9 cellular contexts compared by ENCODE assay signal in the genomic region with DNA sequence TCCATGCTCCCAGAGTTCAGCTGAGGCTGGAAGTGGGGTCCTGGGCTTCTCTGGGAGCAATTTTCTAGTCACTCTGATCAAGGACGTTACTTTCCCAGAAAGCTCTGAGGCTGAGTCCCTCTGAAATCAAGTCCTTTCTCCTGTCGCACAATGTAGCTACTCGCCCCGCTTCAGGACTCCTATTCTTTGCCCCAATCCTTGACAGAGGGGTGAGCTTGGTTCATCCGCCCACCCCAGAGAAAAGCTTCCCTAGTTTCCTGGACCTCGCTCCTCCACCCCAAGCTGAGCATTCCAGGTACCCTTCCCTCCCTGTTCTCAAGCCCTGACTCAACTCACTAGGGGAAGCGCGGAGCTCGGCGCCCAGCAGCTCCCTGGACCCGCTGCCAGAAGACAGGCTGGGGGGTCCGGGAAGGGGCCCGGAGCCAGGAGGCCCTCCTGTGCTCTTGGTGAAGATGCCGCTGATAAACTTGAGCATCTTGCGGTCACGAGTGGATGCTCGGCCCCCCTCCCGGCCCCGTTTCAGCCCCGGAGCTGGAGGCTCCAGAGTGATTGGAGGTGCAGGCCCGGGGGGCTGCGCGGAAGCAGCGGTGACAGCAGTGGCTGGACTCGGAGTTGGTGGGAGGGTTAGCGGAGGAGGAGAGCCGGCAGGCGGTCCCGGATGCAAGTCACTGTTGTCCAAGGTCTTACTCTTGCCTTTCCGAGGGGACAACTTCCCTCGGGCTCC. TPM values are rescaled to one million over a fixed set of nuclear protein-coding genes. Genes with fewer than 3 reads are reported as not detected.
A peak's percentile ranks its signal among the peaks of the same experiment; 100 is the strongest.
DNase-seq lines count a peak whose midpoint lies in the region; ATAC-seq and TF ChIP-seq lines count a peak whose summit lies in the region.
"Had no signal": no experiment of that assay in that cellular context is flagged by ENCODE, and none has a peak within 500 bp of the region (broad histone marks: within the 10 kb centered on the region; RNA-seq: fewer than 3 reads in every experiment).

No MANE protein-coding gene starts in this region.

- H3K9ac ChIP-seq in HUES64 (ENCODE audit: low read depth, low read length): no peak overlapping the region
- no peak overlapping the region for H3K9ac ChIP-seq in neuronal stem cell (ENCODE audit: low read depth, low read length, poor library complexity)

- H3K27ac Mint-ChIP-seq in CD8-positive, alpha-beta T cell: peak overlapping the region; percentile 69
- H3K27ac Mint-ChIP-seq in chondrocyte (ENCODE audit: unreplicated experiment): no peak overlapping the region

- no peak overlapping the region for H2BK5ac ChIP-seq in neuronal stem cell (ENCODE audit: low read length)

- H3K27me3 ChIP-seq in CD8-positive, alpha-beta T cell (ENCODE audit: insufficient read depth, low read length): no peaks in the 10 kb centered on the region
- peaks cover 99% of the 10 kb centered on the region for H3K27me3 ChIP-seq in HUES64 (ENCODE audit: insufficient read depth, low read length)
- H3K27me3 ChIP-seq in neuronal stem cell (ENCODE audit: control insufficient read depth in 3 of 3, insufficient read depth in 3 of 3, low read depth in 1 of 3, low read length in 3 of 3): peaks cover 3 to 91% (median 26%) of the 10 kb centered on the region in 3 experiments

- no peaks in the 10 kb centered on the region for H3K27me3 Mint-ChIP-seq in CD8-positive, alpha-beta T cell (ENCODE audit: low read depth)
- H3K27me3 Mint-ChIP-seq in chondrocyte (ENCODE audit: low read depth): peaks cover 46% of the 10 kb centered on the region

- peaks cover 22% of the 10 kb centered on the region for H3K4me1 ChIP-seq in CD8-positive, alpha-beta T cell (ENCODE audit: insufficient read depth, low read length)
- peaks cover 12% of the 10 kb centered on the region for H3K4me1 ChIP-seq in HUES64 (ENCODE audit: insufficient read depth, low read length)
- peaks cover 18 to 34% of the 10 kb centered on the region in 2 donors for H3K4me1 ChIP-seq in neuronal stem cell (ENCODE audit: control insufficient read depth in 2 of 2, insufficient read depth in 1 of 2, low read depth in 1 of 2, low read length in 2 of 2)

- TF ChIP-seq CTCF in CD8-positive, alpha-beta T cell (IDR thresholded peaks at IDR 0.05): no peak
- TF ChIP-seq CTCF in chondrocyte (IDR thresholded peaks at IDR 0.05): no peak

- POLR2A ChIA-PET in CD8-positive, alpha-beta T cell (lab: Charles Lee): no interaction called here

- peak overlapping the region; percentile 70 for H3K23ac ChIP-seq in neuronal stem cell (ENCODE audit: low read depth, low read length, poor library complexity)

- no peak overlapping the region for H3K4ac ChIP-seq in neuronal stem cell (ENCODE audit: low read length)

- H3K9me3 ChIP-seq in CD8-positive, alpha-beta T cell (ENCODE audit: low read length): no peaks in the 10 kb centered on the region
- H3K9me3 ChIP-seq in HUES64 (ENCODE audit: insufficient read depth, low read depth, low read length) (no peaks in the 10 kb centered on the region), neuronal stem cell (replicated peaks in 1 of 2; ENCODE audit: control insufficient read depth in 2 of 2, insufficient read depth in 1 of 2, low read depth in 1 of 2, low read length in 2 of 2) (peaks cover 0 to 4% of the 10 kb centered on the region in 2 donors)
- H3K9me3 ChIP-seq: body of pancreas had no signal

- peaks cover 65% of the 10 kb centered on the region for H3K36me3 Mint-ChIP-seq in CD8-positive, alpha-beta T cell
- no peaks in the 10 kb centered on the region for H3K36me3 Mint-ChIP-seq in chondrocyte (ENCODE audit: low read depth)

- no peak overlapping the region for H2BK12ac ChIP-seq in neuronal stem cell (ENCODE audit: low read length)

- no peak overlapping the region for H4K8ac ChIP-seq in neuronal stem cell (ENCODE audit: low read depth, low read length)

- peak overlapping the region; percentile 16 for H2AK5ac ChIP-seq in neuronal stem cell (ENCODE audit: low read depth, low read length)

- H3K79me1 ChIP-seq in neuronal stem cell (ENCODE audit: low read depth, low read length): no peaks in the 10 kb centered on the region

- peaks cover 35% of the 10 kb centered on the region for H3K4me1 Mint-ChIP-seq in CD8-positive, alpha-beta T cell (ENCODE audit: low read depth)
- H3K4me1 Mint-ChIP-seq in chondrocyte (ENCODE audit: low read depth): peaks cover 22% of the 10 kb centered on the region

- H4K91ac ChIP-seq in neuronal stem cell (ENCODE audit: low read depth, low read length, poor library complexity): no peak overlapping the region

- no peak for DNase-seq in CD8-positive, alpha-beta T cell
- DNase-seq in chondrocyte (ENCODE audit: low spot score) (peak; percentile 89), neuronal stem cell (ENCODE audit: low spot score) (no peak), superior temporal gyrus (ENCODE audit: extremely low spot score) (no peak), OCI-M1 (lab: John Stamatoyannopoulos, UW) (no peak)
- DNase-seq in activated naive CD4-positive, alpha-beta T cell treated with Interleukin-2 at 50 U/mL for 16 hours: no peak

- intact Hi-C loops in CD8-positive, alpha-beta T cell (cut with DNase I, micrococcal nuclease): no loop called here

- CTCF ChIA-PET in CD8-positive, alpha-beta T cell (lab: Charles Lee): interaction anchor here (0.7 to 1.5 kb wide), 2 partner anchors 9 kb away, joined by 3 read pairs; no protein-coding TSS in a partner anchor

- H3K18ac ChIP-seq in neuronal stem cell (ENCODE audit: low read length): no peak overlapping the region

- H2BK15ac ChIP-seq in neuronal stem cell (ENCODE audit: low read length): no peak overlapping the region

- H3K4me3 Mint-ChIP-seq in CD8-positive, alpha-beta T cell: no peak overlapping the region
- H3K4me3 Mint-ChIP-seq in chondrocyte (ENCODE audit: unreplicated experiment): peak overlapping the region; percentile 65

- H3K14ac ChIP-seq in neuronal stem cell (ENCODE audit: low read length): peak overlapping the region; percentile 66

- WGBS in HUES64: 2% methylated on average over 31 of the region's 31 CpGs
- WGBS in neuronal stem cell (ENCODE audit: extremely low coverage in 2 of 2, insufficient read length in 2 of 2, insufficient replicate concordance in 1 of 2), 2 donors: no CpG with 5 or more reads among the region's 31 CpGs

- H2BK120ac ChIP-seq in neuronal stem cell (ENCODE audit: low read depth, low read length): no peak overlapping the region

- peak overlapping the region; percentile 92 for H3K4me2 ChIP-seq in neuronal stem cell (ENCODE audit: insufficient read depth, low read length, poor library complexity, severe bottlenecking)

- peaks cover 46% of the 10 kb centered on the region for H3K36me3 ChIP-seq in CD8-positive, alpha-beta T cell (ENCODE audit: insufficient read depth, low read length)
- no peaks in the 10 kb centered on the region for H3K36me3 ChIP-seq in HUES64 (ENCODE audit: insufficient read depth, low read length)
- H3K36me3 ChIP-seq in neuronal stem cell (replicated peaks in 1 of 2; ENCODE audit: control insufficient read depth in 2 of 2, insufficient read depth in 2 of 2, low read length in 2 of 2): peaks cover 0 to 20% of the 10 kb centered on the region in 2 donors

- no peak for ATAC-seq in CD8-positive, alpha-beta T cell
- ATAC-seq in HG02642 (IDR thresholded peaks at IDR 0.05; ENCODE audit: poor library complexity, unreplicated experiment): no peak

- H3K27ac ChIP-seq in CD8-positive, alpha-beta T cell (ENCODE audit: low read depth, low read length): no peak overlapping the region
- H3K27ac ChIP-seq in HUES64 (ENCODE audit: low read depth, low read length) (no peak overlapping the region), neuronal stem cell (replicated peaks; ENCODE audit: low read length) (no peak overlapping the region)
- H3K27ac ChIP-seq: body of pancreas had no signal

- H3K9me3 Mint-ChIP-seq in CD8-positive, alpha-beta T cell: no peaks in the 10 kb centered on the region
- no peaks in the 10 kb centered on the region for H3K9me3 Mint-ChIP-seq in chondrocyte (ENCODE audit: low read depth)

- no peak overlapping the region for H3K4me3 ChIP-seq in CD8-positive, alpha-beta T cell (ENCODE audit: low read depth, low read length)
- H3K4me3 ChIP-seq in HUES64 (ENCODE audit: low read length) (peak overlapping the region; percentile 41), neuronal stem cell (ENCODE audit: low read length in 2 of 2) (peak overlapping the region in 1 of 2 donors; percentile 66)
- H3K4me3 ChIP-seq: body of pancreas had no signal

- peak overlapping the region; percentile 92 for H2AFZ ChIP-seq in neuronal stem cell (ENCODE audit: low read length)

RNA-seq across cellular contexts. Expression of a gene that starts 1.6 kb away (rescaled TPM):
- 10 to 100 TPM; 22.2 to 23.5 TPM for total RNA-seq in CD8-positive, alpha-beta T cell
- 1.0 TPM for polyA plus RNA-seq in HUES64 (2013, experiment 1 of 2)
- polyA plus RNA-seq in HUES64 (2013, experiment 2 of 2): 2.8 TPM
- total RNA-seq in chondrocyte: 1.9 to 3.1 TPM (median 1.9 TPM) in 3 replicates
- 4.2 TPM for polyA plus RNA-seq in neuronal stem cell (2013, experiment 1 of 2)
- polyA plus RNA-seq in neuronal stem cell (2013, experiment 2 of 2): 4.0 TPM

RNA-seq across cellular contexts. Expression of a gene that starts 7.9 kb away (rescaled TPM):
- total RNA-seq in CD8-positive, alpha-beta T cell: 1 to 10 TPM; 7.3 to 8.0 TPM
- polyA plus RNA-seq in HUES64 (2013, experiment 1 of 2): 9.3 TPM
- 15.3 TPM for polyA plus RNA-seq in HUES64 (2013, experiment 2 of 2)
- 21.2 to 29.3 TPM (median 21.5 TPM) in 3 replicates for total RNA-seq in chondrocyte
- 24.9 TPM for polyA plus RNA-seq in neuronal stem cell (2013, experiment 1 of 2)
- polyA plus RNA-seq in neuronal stem cell (2013, experiment 2 of 2): 25.4 TPM

RNA-seq across cellular contexts. Expression of a gene that starts 15.2 kb away (rescaled TPM):
- total RNA-seq in CD8-positive, alpha-beta T cell: 10 to 100 TPM in 1 of 2 experiments, 1 to 10 TPM in 1; 8.5 to 10.0 TPM
- 171 TPM for polyA plus RNA-seq in HUES64 (2013, experiment 1 of 2)
- polyA plus RNA-seq in HUES64 (2013, experiment 2 of 2): 146 TPM
- 136 to 140 TPM (median 139 TPM) in 3 replicates for total RNA-seq in chondrocyte
- 157 TPM for polyA plus RNA-seq in neuronal stem cell (2013, experiment 1 of 2)
- 144 TPM for polyA plus RNA-seq in neuronal stem cell (2013, experiment 2 of 2)

RNA-seq across cellular contexts. Expression of a gene that starts 18.0 kb away (rescaled TPM):
- total RNA-seq in CD8-positive, alpha-beta T cell: 10 to 100 TPM; 23.1 to 25.1 TPM
- 3.7 TPM for polyA plus RNA-seq in HUES64 (2013, experiment 1 of 2)
- 4.6 TPM for polyA plus RNA-seq in HUES64 (2013, experiment 2 of 2)
- total RNA-seq in chondrocyte: 17.3 to 22.1 TPM (median 21.8 TPM) in 3 replicates
- polyA plus RNA-seq in neuronal stem cell (2013, experiment 1 of 2): 14.0 TPM
- polyA plus RNA-seq in neuronal stem cell (2013, experiment 2 of 2): 14.6 TPM

RNA-seq across cellular contexts. Expression of a gene that starts 30.0 kb away (rescaled TPM):
- 1 to 10 TPM; 2.0 to 2.2 TPM for total RNA-seq in CD8-positive, alpha-beta T cell
- polyA plus RNA-seq in HUES64 (2013, experiment 1 of 2): 0.95 TPM
- polyA plus RNA-seq in HUES64 (2013, experiment 2 of 2): 1.2 TPM
- 2.1 to 3.2 TPM (median 2.3 TPM) in 3 replicates for total RNA-seq in chondrocyte
- polyA plus RNA-seq in neuronal stem cell (2013, experiment 1 of 2): 0.35 TPM
- 0.40 TPM for polyA plus RNA-seq in neuronal stem cell (2013, experiment 2 of 2)

Comparison
In these comparisons a context has a peak if more than half of its experiments do, and no peak if none do; other contexts are left out.
1. RNA of a gene that starts 15.2 kb away (total RNA-seq): 136 to 140 TPM in chondrocyte; 8.5 to 10.0 TPM in CD8-positive, alpha-beta T cell; every median in the first group is over 10 times any median in the second.